8 cellular contexts compared by ENCODE assay signal in the genomic region with DNA sequence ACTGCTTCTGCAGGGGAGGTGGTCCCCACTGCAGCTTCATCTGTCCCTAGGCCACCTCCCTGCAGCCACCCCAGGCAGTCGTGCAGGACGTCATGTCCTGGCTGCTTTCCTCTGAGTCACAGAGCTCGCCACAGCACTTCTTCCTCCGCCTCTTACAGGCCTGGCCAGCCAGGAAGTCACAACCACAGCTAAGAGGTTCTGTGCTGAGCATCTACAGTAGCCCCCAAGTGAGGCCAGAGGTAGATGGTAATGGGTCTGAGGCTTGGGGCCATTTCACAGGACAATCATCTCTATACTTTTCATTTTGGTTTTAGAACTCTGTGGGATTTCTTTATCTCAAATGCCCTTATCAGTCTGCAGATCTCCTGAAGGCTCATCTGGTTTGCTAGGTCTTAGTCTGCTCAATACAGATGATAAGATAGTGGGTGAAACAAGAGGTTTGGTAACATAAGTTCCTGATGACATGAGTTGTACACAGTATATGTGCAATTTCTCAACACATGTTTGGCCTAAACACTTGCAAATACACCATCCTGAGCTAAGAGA.
DNase-seq lines count a peak whose midpoint lies in the region; ATAC-seq and TF ChIP-seq lines count a peak whose summit lies in the region.

No MANE protein-coding gene starts in this region.

- H3K9me3 Mint-ChIP-seq in activated T-helper 2 cell treated with anti-CD3 and anti-CD28 coated beads, Interferon-gamma antibody, Interleukin-2, Interleukin-4, amounts not matched to agents 10 μg/mL and 5 μg/mL and 100 μg/mL, durations not matched to agents 14 hours and 24 hours and 36 hours, result no peaks in the 10 kb centered on the region

- ATAC-seq in HG03064 (IDR thresholded peaks at IDR 0.05; ENCODE audit: low read depth, unreplicated experiment), result peak; percentile 45

- peak overlapping the region; percentile 100 for H3K27ac Mint-ChIP-seq in activated T-helper 2 cell treated with anti-CD3 and anti-CD28 coated beads, Interferon-gamma antibody, Interleukin-2, Interleukin-4, amounts not matched to agents 10 μg/mL and 5 μg/mL and 100 μg/mL, durations not matched to agents 14 hours and 24 hours and 36 hours

- CTCF ChIA-PET in RWPE1 (lab: Yijun Ruan, JAX), result interaction anchor here (0.6 to 0.8 kb wide), 2 partner anchors 11 to 106 kb away, joined by 3 to 4 read pairs; a partner anchor contains a TSS

- POLR2A ChIA-PET in RWPE1 (lab: Yijun Ruan, JAX; ENCODE audit: low non-redundant PET), result interaction anchor here (0.7 to 1.5 kb wide), 2 partner anchors 37 to 41 kb away, joined by 3 read pairs; no protein-coding TSS in a partner anchor

- peak; percentile 34 for DNase-seq in DMS53 (lab: John Stamatoyannopoulos, UW)
- no peak for DNase-seq in DMS53 treated with DMSO at 0.1 percent for 48 hours (lab: John Stamatoyannopoulos, UW; ENCODE audit: unreplicated experiment)
- DNase-seq in RWPE1 (ENCODE audit: low spot score), result peak; percentile 51
- peak; percentile 79 for DNase-seq in activated T-helper 2 cell treated with anti-CD3 and anti-CD28 coated beads, Interferon-gamma antibody, Interleukin-2, Interleukin-4, amounts not matched to agents 10 μg/mL and 5 μg/mL and 100 μg/mL, durations not matched to agents 14 hours and 24 hours and 36 hours (ENCODE audit: low spot score)
- DNase-seq in globus pallidus (ENCODE audit: low spot score), result peak; percentile 31
- DNase-seq in retina, result peak; percentile 19
- DNase-seq in cerebellum (ENCODE audit: low spot score), result no peak

- peak overlapping the region; percentile 55 for H3K4me3 Mint-ChIP-seq in activated T-helper 2 cell treated with anti-CD3 and anti-CD28 coated beads, Interferon-gamma antibody, Interleukin-2, Interleukin-4, amounts not matched to agents 10 μg/mL and 5 μg/mL and 100 μg/mL, durations not matched to agents 14 hours and 24 hours and 36 hours (ENCODE audit: low read depth)

- TF ChIP-seq CTCF in RWPE1 (conservative IDR thresholded peaks at IDR 0.05; ENCODE audit: low read depth), result no peak

- H3K27ac ChIP-seq in RWPE1, result peak overlapping the region; percentile 79

- H3K27me3 Mint-ChIP-seq in activated T-helper 2 cell treated with anti-CD3 and anti-CD28 coated beads, Interferon-gamma antibody, Interleukin-2, Interleukin-4, amounts not matched to agents 10 μg/mL and 5 μg/mL and 100 μg/mL, durations not matched to agents 14 hours and 24 hours and 36 hours (ENCODE audit: low read depth), result no peaks in the 10 kb centered on the region

- peaks cover 53% of the 10 kb centered on the region for H3K4me1 Mint-ChIP-seq in activated T-helper 2 cell treated with anti-CD3 and anti-CD28 coated beads, Interferon-gamma antibody, Interleukin-2, Interleukin-4, amounts not matched to agents 10 μg/mL and 5 μg/mL and 100 μg/mL, durations not matched to agents 14 hours and 24 hours and 36 hours (ENCODE audit: low read depth)

- H3K36me3 Mint-ChIP-seq in activated T-helper 2 cell treated with anti-CD3 and anti-CD28 coated beads, Interferon-gamma antibody, Interleukin-2, Interleukin-4, amounts not matched to agents 10 μg/mL and 5 μg/mL and 100 μg/mL, durations not matched to agents 14 hours and 24 hours and 36 hours (ENCODE audit: low read depth), result peaks cover 4% of the 10 kb centered on the region

- intact Hi-C loops in activated T-helper 2 cell treated with anti-CD3 and anti-CD28 coated beads, Interferon-gamma antibody, Interleukin-2, Interleukin-4, amounts not matched to agents 10 μg/mL and 5 μg/mL and 100 μg/mL, durations not matched to agents 14 hours and 24 hours and 36 hours (cut with micrococcal nuclease), result loop anchor here (1.0 to 2.0 kb wide), 10 partner anchors 15 to 375 kb away; a partner anchor contains a TSS

Comparison
In these comparisons a context has a peak if more than half of its experiments do, and no peak if none do; other contexts are left out.
1. DNase-seq: peak in DMS53 (single experiment), RWPE1 (single experiment), activated T-helper 2 cell treated with anti-CD3 and anti-CD28 coated beads, Interferon-gamma antibody, Interleukin-2, Interleukin-4, amounts not matched to agents 10 μg/mL and 5 μg/mL and 100 μg/mL, durations not matched to agents 14 hours and 24 hours and 36 hours (single experiment), globus pallidus (single experiment) and retina (single experiment); none in DMS53 treated with DMSO at 0.1 percent for 48 hours (single experiment) and cerebellum (single experiment).